ENCODE assay signal across 12 cellular contexts in the genomic region with DNA sequence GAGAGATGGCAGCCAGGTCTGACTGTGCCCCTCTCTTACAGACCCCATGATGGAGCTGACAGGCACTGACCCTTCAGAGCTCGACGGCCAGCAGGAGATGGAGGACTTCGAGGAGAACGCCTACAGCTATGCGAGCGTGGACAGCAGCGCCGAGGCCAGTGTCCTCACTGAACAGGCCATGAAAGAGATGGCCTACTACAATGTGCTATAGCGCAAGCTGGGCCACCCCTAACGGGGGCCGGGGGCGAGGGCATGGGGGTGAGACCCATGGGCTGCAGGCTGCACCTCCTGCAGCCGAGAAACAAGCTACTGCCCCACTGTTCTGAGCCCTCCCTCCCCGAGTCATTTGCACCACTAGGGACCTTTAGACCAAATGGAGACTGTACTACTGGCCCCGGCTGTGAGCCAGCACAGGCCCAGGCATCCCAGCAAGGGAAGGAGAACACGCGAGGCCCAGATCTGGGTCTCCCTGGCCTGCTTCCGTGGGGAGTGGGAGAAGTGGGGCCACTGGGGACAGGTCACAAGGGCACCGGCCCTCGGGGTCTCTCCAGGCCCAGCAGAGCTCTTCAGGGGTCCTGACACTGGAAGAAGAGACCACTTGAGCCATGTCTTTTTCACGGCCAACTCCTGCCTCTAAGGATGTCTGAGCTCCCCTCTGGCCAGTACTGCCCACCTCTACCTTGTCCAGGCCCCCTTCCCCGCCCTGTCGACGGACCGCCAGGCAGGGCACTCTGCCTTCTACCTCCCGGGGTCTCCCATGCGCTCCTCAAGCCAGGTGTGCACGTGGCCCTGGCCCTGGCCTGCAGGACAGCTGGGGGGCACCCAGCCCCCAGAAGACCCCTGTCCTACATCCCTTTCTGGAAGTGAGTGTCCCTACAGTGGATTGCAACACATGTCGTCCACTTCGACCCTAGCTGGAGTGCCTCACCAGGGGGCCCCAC.
"Had no signal": no experiment of that assay in that cellular context is flagged by ENCODE, and none has a peak within 500 bp of the region (broad histone marks: within the 10 kb centered on the region; RNA-seq: fewer than 3 reads in every experiment).

No MANE protein-coding gene starts in this region.

- H3K9me3 ChIP-seq: adrenal gland, colonic mucosa, pancreas, suprapubic skin had no signal

- H3K4me3 ChIP-seq: adrenal gland, colonic mucosa, pancreas, suprapubic skin had no signal

- H3K27me3 ChIP-seq: adrenal gland, colonic mucosa, pancreas, suprapubic skin had no signal

- DNase-seq: activated CD4-positive, alpha-beta T cell treated with anti-CD3 and anti-CD28 coated beads, Interleukin-2, amount 50 U/mL, for 48 hours; activated naive CD4-positive, alpha-beta T cell treated with Interleukin-2 at 50 U/mL for 16 hours; adrenal gland; colonic mucosa; foreskin fibroblast; mesendoderm; stimulated activated CD4-positive, alpha-beta T cell treated with anti-CD3 and anti-CD28 coated beads, Interleukin-2, amount 100 ng/mL, for 48 hours; stimulated activated naive CD4-positive, alpha-beta T cell; T-helper 17 cell; WERI-Rb-1 had no signal

- ATAC-seq: pancreas, T-helper 17 cell had no signal

- H3K27ac ChIP-seq: adrenal gland, colonic mucosa, pancreas, suprapubic skin, WERI-Rb-1 had no signal

- H3K4me1 ChIP-seq: adrenal gland, colonic mucosa had no signal
